In genomic region chr1:16078925-16079656, GRCh38 we compare ENCODE assay signal across 9 cellular contexts. TPM values are rescaled to one million over a fixed set of nuclear protein-coding genes. Genes with fewer than 3 reads are reported as not detected.
A peak's percentile ranks its signal among the peaks of the same experiment; 100 is the strongest.
DNase-seq lines count a peak whose midpoint lies in the region; ATAC-seq lines count a peak whose summit lies in the region.
"Had no signal": no experiment of that assay in that cellular context is flagged by ENCODE, and none has a peak within 500 bp of the region (broad histone marks: within the 10 kb centered on the region; RNA-seq: fewer than 3 reads in every experiment).

No MANE protein-coding gene starts in this region.

- H3K27me3 ChIP-seq in effector memory CD4-positive, alpha-beta T cell (replicated peaks; ENCODE audit: control insufficient read depth, insufficient read depth, low read length, poor library complexity, severe bottlenecking) = no peaks in the 10 kb centered on the region

- peaks cover 6% of the 10 kb centered on the region for H3K4me1 ChIP-seq in effector memory CD4-positive, alpha-beta T cell (ENCODE audit: control insufficient read depth, insufficient read depth, low read length, poor library complexity, severe bottlenecking)

- H3K36me3 ChIP-seq in effector memory CD4-positive, alpha-beta T cell (ENCODE audit: control insufficient read depth, insufficient read depth, low read length) = no peaks in the 10 kb centered on the region

- DNase-seq in G401 (ENCODE audit: low spot score) (peak; percentile 90), HUDEP-2 (lab: John Stamatoyannopoulos, UW; ENCODE audit: unreplicated experiment in 76 of 76) (peak in 54 of 76 experiments; percentile 7 to 65 (median 42)), NOMO-1 treated with DMSO at 0.1 percent for 48 hours (lab: John Stamatoyannopoulos, UW; ENCODE audit: unreplicated experiment) (peak; percentile 68), midbrain (lab: John Stamatoyannopoulos, UW) (peak; percentile 70)
- peak; percentile 34 to 45 (median 44) for DNase-seq in activated CD8-positive, alpha-beta memory T cell treated with anti-CD3 and anti-CD28 coated beads for 48 hours (ENCODE audit: low read depth in 2 of 3, low spot score in 2 of 3)
- DNase-seq in effector memory CD4-positive, alpha-beta T cell = peak; percentile 50 to 56 (median 55)
- DNase-seq in stimulated activated CD8-positive, alpha-beta memory T cell treated with anti-CD3 and anti-CD28 coated beads, Interleukin-2, amount 100 ng/mL, for 1 hour (ENCODE audit: low read depth in 2 of 2) = peak; percentile 46 to 48

- no peak overlapping the region for H3K27ac ChIP-seq in effector memory CD4-positive, alpha-beta T cell (ENCODE audit: insufficient read depth, low read length, poor library complexity, severe bottlenecking)

- in situ Hi-C loops in G401 (cut with HindIII; ENCODE audit: low sequenced_read_pairs) = no loop called here

- no peaks in the 10 kb centered on the region for H3K9me3 ChIP-seq in effector memory CD4-positive, alpha-beta T cell (ENCODE audit: control insufficient read depth, low read length)

- no peak for ATAC-seq in HG02763 (IDR thresholded peaks at IDR 0.05; ENCODE audit: unreplicated experiment)

- peak overlapping the region; percentile 32 for H3K4me3 ChIP-seq in effector memory CD4-positive, alpha-beta T cell (ENCODE audit: insufficient read depth, low read depth, low read length, poor library complexity, severe bottlenecking)

RNA-seq across cellular contexts. Expression of gene FAM131C, which starts 5.6 kb away (rescaled TPM):
- total RNA-seq in G401 (2014; rRNA removed; shearing (Covaris generic)) = 0.88 and 1.3 TPM in 2 replicates

RNA-seq across cellular contexts. Expression of gene CLCNKB, which starts 35.5 kb away (rescaled TPM):
- total RNA-seq in G401 (2014; rRNA removed; shearing (Covaris generic)) = 1.3 TPM in 1 of 2 replicates, not detected in the other
- total RNA-seq: glomerular endothelial cell had no signal

RNA-seq across cellular contexts. Expression of gene CLCNKA, which starts 57.3 kb away (rescaled TPM):
- total RNA-seq in G401 (2014; rRNA removed; shearing (Covaris generic)) = 0.31 and 1.1 TPM in 2 replicates
- total RNA-seq: glomerular endothelial cell had no signal
